ENCODE assay signal across 30 cellular contexts in genomic region chr3:97636465-97636864, GRCh38.
"Had no signal": no experiment of that assay in that cellular context is flagged by ENCODE, and none has a peak within 500 bp of the region (broad histone marks: within the 10 kb centered on the region; RNA-seq: fewer than 3 reads in every experiment).

No MANE protein-coding gene starts in this region.

- H3K36me3 ChIP-seq: heart right ventricle, lower lobe of right lung, prostate gland, right atrium auricular region, suprapubic skin, transverse colon, upper lobe of right lung, uterus had no signal

- ATAC-seq: esophagus mucosa; heart right ventricle; left ventricle myocardium superior; lower lobe of right lung; naive thymus-derived CD8-positive, alpha-beta T cell; sciatic nerve; stimulated activated naive CD8-positive, alpha-beta T cell treated with anti-CD3 and anti-CD28 coated beads, Interleukin-15, amount 100 ng/mL, for 72 hours; upper lobe of right lung had no signal

- H3K27ac ChIP-seq: dorsolateral prefrontal cortex, epithelial cell of prostate, heart right ventricle, lower lobe of right lung, prostate gland, right atrium auricular region, suprapubic skin, transverse colon, upper lobe of right lung, uterus had no signal

- H3K27me3 ChIP-seq: dorsolateral prefrontal cortex, heart right ventricle, right atrium auricular region, suprapubic skin, transverse colon, upper lobe of right lung, uterus had no signal

- H3K4me3 ChIP-seq: dorsolateral prefrontal cortex, heart right ventricle, lower lobe of right lung, prostate gland, right atrium auricular region, smooth muscle cell, suprapubic skin, transverse colon, upper lobe of right lung, uterus had no signal

- DNase-seq: dorsolateral prefrontal cortex; effector CD4-positive, alpha-beta T cell; foreskin melanocyte; glutamatergic neuron; heart right ventricle; hippocampal formation; immature natural killer cell; islet precursor cell; kidney glomerular epithelial cell; left ventricle myocardium superior; lower lobe of right lung; naive thymus-derived CD8-positive, alpha-beta T cell; nephron progenitor cell; nucleus accumbens; stimulated activated CD4-positive, alpha-beta T cell treated with anti-CD3 and anti-CD28 coated beads, Interleukin-12 subunit alpha, Interleukin-12 subunit beta, amount 100 ng/mL, for 4 hours; stimulated activated CD4-positive, alpha-beta T cell treated with anti-CD3 and anti-CD28 coated beads, Interleukin-1b, Interleukin-23, amount 100 ng/mL, for 48 hours; stimulated activated CD4-positive, alpha-beta T cell treated with anti-CD3 and anti-CD28 coated beads, Interleukin-4, amount 100 ng/mL, for 1 hour; stimulated activated CD8-positive, alpha-beta memory T cell treated with anti-CD3 and anti-CD28 coated beads, Interleukin-4, amount 100 ng/mL, for 48 hours; stimulated activated naive CD4-positive, alpha-beta T cell; stimulated activated naive CD8-positive, alpha-beta T cell treated with anti-CD3 and anti-CD28 coated beads, Interleukin-15, amount 100 ng/mL, for 72 hours; transverse colon; upper lobe of right lung; uterus had no signal
